In the genomic region with DNA sequence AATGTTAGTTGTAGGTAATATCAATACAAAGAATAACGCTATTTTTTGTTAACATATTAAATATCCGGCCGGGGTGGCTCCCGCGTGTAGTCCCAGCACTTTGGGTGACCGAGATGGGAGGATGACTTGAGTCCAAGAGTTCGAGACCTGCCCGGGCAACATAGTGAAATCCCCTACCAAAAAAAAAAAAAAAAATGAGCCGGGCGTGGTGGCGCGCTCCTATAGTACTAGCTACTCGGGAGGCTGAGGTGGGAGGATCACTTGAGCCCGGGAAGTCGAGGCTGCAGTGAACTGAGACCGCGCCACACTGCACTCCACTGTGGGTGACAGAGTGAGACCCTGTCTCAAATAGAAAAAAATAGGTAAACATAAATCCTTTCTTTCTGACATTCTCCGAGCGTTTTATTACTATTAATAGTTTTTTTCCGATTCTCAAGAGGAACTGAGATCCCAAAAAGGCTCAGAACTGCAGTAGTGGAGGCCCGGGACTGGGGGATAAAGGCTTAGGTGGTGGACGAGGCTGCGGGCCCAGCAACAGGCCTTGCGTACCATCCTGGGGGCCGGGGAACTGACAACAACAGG, we compare ENCODE assay signal across 8 cellular contexts. TPM values are rescaled to one million over a fixed set of nuclear protein-coding genes. Genes with fewer than 3 reads are reported as not detected.
A peak's percentile ranks its signal among the peaks of the same experiment; 100 is the strongest.
DNase-seq lines count a peak whose midpoint lies in the region; ATAC-seq and TF ChIP-seq lines count a peak whose summit lies in the region.

No MANE protein-coding gene starts in this region.

- peak overlapping the region; percentile 86 for H3K27ac ChIP-seq in KMS-11
- peak overlapping the region in 56 of 59 donors; percentile 27 to 99 (median 94) for H3K27ac ChIP-seq in dorsolateral prefrontal cortex

- peak overlapping the region; percentile 62 for H3K27ac Mint-ChIP-seq in nephron progenitor cell

- H3K27me3 ChIP-seq in BE2C (no peaks in the 10 kb centered on the region), KMS-11 (ENCODE audit: insufficient read depth, low read depth) (no peaks in the 10 kb centered on the region), dorsolateral prefrontal cortex (no peaks in the 10 kb centered on the region)

- no peak for TF ChIP-seq CTCF in BE2C (IDR thresholded peaks at IDR 0.05; ENCODE audit: low read depth, low read length)
- TF ChIP-seq CTCF in KMS-11 (conservative IDR thresholded peaks at IDR 0.05; ENCODE audit: low read depth, low read length) = no peak
- no peak for TF ChIP-seq CTCF in dorsolateral prefrontal cortex (IDR thresholded peaks at IDR 0.05 in 54 of 56, conservative IDR thresholded peaks at IDR 0.05 in 2 of 56; ENCODE audit: low read depth in 1 of 56, partially characterized antibody in 56 of 56)
- no peak for TF ChIP-seq CTCF in nephron progenitor cell (IDR thresholded peaks at IDR 0.05)
- TF ChIP-seq CTCF in omental fat pad (IDR thresholded peaks at IDR 0.05) = no peak

- peak overlapping the region; percentile 89 for H3K9ac ChIP-seq in KMS-11

- no peaks in the 10 kb centered on the region for H3K27me3 Mint-ChIP-seq in nephron progenitor cell (ENCODE audit: low read depth, poor library complexity)

- intact Hi-C loops in dorsolateral prefrontal cortex (cut with DNase I) = loop anchor here (5.0 kb wide), 3 partner anchors 47 to 222 kb away; a partner anchor contains a TSS

- H3K9me3 ChIP-seq in BE2C = no peaks in the 10 kb centered on the region

- H3K36me3 ChIP-seq in BE2C = peaks cover 3% of the 10 kb centered on the region
- H3K36me3 ChIP-seq in KMS-11 (ENCODE audit: insufficient read depth) = no peaks in the 10 kb centered on the region

- peak overlapping the region; percentile 96 for H3K4me2 ChIP-seq in KMS-11

- peaks cover 5% of the 10 kb centered on the region for H3K9me3 Mint-ChIP-seq in nephron progenitor cell

- peak overlapping the region; percentile 42; the same call in 1 of the 2 replicates for H2AFZ ChIP-seq in KMS-11 (ENCODE audit: low read depth)

- peak; percentile 57 for DNase-seq in BE2C
- DNase-seq in dorsolateral prefrontal cortex = no peak
- DNase-seq in nephron progenitor cell = peak; percentile 37
- no peak for DNase-seq in omental fat pad (ENCODE audit: low spot score)
- no peak for DNase-seq in hippocampal formation (lab: John Stamatoyannopoulos, UW)
- DNase-seq in NCI-H1436 treated with DMSO at 0.1 percent for 48 hours (lab: John Stamatoyannopoulos, UW) = no peak
- no peak for DNase-seq in activated CD4-positive, CD25-positive, alpha-beta regulatory T cell (lab: John Stamatoyannopoulos, UW)

- H3K4me1 Mint-ChIP-seq in nephron progenitor cell = peaks cover 14% of the 10 kb centered on the region

- peaks cover 4% of the 10 kb centered on the region; the same call in 1 of the 2 replicates for H4K20me1 ChIP-seq in KMS-11 (ENCODE audit: insufficient read depth)

- H3K4me1 ChIP-seq in BE2C = no peaks in the 10 kb centered on the region
- peaks cover 78% of the 10 kb centered on the region for H3K4me1 ChIP-seq in KMS-11 (ENCODE audit: low read depth, poor library complexity, severe bottlenecking)

- H3K4me3 ChIP-seq in BE2C (ENCODE audit: low read depth, low read length) (peak overlapping the region; percentile 93), KMS-11 (IDR thresholded peaks at IDR 0.05; ENCODE audit: insufficient read depth, low read depth, low read length) (no peak overlapping the region), dorsolateral prefrontal cortex (peak overlapping the region; percentile 62 to 99 (median 93))

- no peak overlapping the region for H3K4me3 Mint-ChIP-seq in nephron progenitor cell

- peaks cover 9% of the 10 kb centered on the region for H3K36me3 Mint-ChIP-seq in nephron progenitor cell (ENCODE audit: low read depth)

- no peak for ATAC-seq in omental fat pad (ENCODE audit: low FRiP score)

- H3K79me2 ChIP-seq in KMS-11 (ENCODE audit: insufficient read depth, low read depth) = peaks cover 53% of the 10 kb centered on the region

RNA-seq across cellular contexts. Expression of a gene that starts 1.0 kb away (rescaled TPM):
- 14.9 TPM for polyA plus RNA-seq in BE2C (2012; ENCODE audit: insufficient read depth, insufficient read length, low read depth)
- total RNA-seq in dorsolateral prefrontal cortex = 10 to 100 TPM; 25.7 to 47.9 (median 34.4) TPM
- total RNA-seq in omental fat pad = 10 to 100 TPM; 19.8 to 44.8 (median 28.2) TPM

Comparison
In these comparisons a context has a peak if more than half of its experiments do, and no peak if none do; other contexts are left out.
1. DNase-seq: peak in BE2C (single experiment) and nephron progenitor cell (single experiment); none in dorsolateral prefrontal cortex (0 of 10), omental fat pad (single experiment), hippocampal formation (0 of 2), NCI-H1436 treated with DMSO at 0.1 percent for 48 hours (single experiment) and activated CD4-positive, CD25-positive, alpha-beta regulatory T cell (0 of 4).